Comparison of ENCODE assay signal across 29 cellular contexts in the genomic region with DNA sequence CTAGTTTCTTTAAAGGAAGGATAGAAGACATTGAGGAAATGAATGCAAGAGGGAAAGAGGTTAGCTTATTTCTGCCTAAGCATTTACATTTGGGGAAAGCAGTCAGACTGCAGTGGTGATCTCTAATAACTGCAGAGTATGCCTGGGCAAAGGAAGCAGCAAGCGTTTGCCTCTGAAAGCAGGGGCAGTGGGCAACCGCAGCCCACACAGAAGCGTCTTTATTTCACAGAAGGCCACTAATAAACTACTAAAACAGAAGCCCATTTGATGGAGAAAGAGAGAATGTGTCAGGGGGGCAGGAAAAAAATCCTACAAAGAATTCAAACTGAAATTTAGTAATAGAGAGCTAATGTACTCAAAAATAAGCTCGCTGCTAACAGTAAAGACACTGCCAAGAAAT. TPM values are rescaled to one million over a fixed set of nuclear protein-coding genes. Genes with fewer than 3 reads are reported as not detected.
"Had no signal": no experiment of that assay in that cellular context is flagged by ENCODE, and none has a peak within 500 bp of the region (broad histone marks: within the 10 kb centered on the region; RNA-seq: fewer than 3 reads in every experiment).

No MANE protein-coding gene starts in this region.

- DNase-seq: activated B cell treated with CpG ODN at 0.5 μM for 24 hours; activated CD4-positive, alpha-beta memory T cell treated with anti-CD3 and anti-CD28 coated beads for 36 hours; activated CD4-positive, alpha-beta T cell treated with anti-CD3 and anti-CD28 coated beads, Interleukin-2, amount 10 ng/mL, durations not matched to agents 7 days and 5 days; activated CD8-positive, alpha-beta memory T cell treated with anti-CD3 and anti-CD28 coated beads for 24 hours; activated effector memory CD4-positive, alpha-beta T cell treated with anti-CD3 and anti-CD28 coated beads, Interleukin-2, amount 50 U/mL, for 16 hours; activated naive CD4-positive, alpha-beta T cell treated with Interleukin-2 at 50 U/mL for 16 hours; activated naive CD8-positive, alpha-beta T cell treated with anti-CD3 and anti-CD28 coated beads, Interleukin-2, amount 50 U/mL, for 24 hours; activated T-cell treated with anti-CD3 and anti-CD28 coated beads, Interleukin-2, amount 50 U/mL, for 4 hours; amniotic stem cell; brain microvascular endothelial cell; KG1; NCI-H1092; NCI-H1417; NCI-H1930; NCI-H2171; NCI-H2227 treated with DMSO at 0.1 percent for 48 hours; NCI-H510A; NCI-H69; PC-3; SIG-M5; T-cell; T-helper 2 cell; T1000 had no signal

- H3K4me3 ChIP-seq: ascending aorta, cardiac muscle cell, SK-N-MC had no signal

- H3K27ac ChIP-seq: ascending aorta, brain microvascular endothelial cell, cardiac muscle cell, SK-N-MC had no signal

- H3K27me3 ChIP-seq: ascending aorta, brain microvascular endothelial cell, cardiac muscle cell had no signal

- H3K36me3 ChIP-seq: ascending aorta, brain microvascular endothelial cell, cardiac muscle cell had no signal

- H3K4me1 ChIP-seq: ascending aorta had no signal

- H3K9me3 ChIP-seq: ascending aorta had no signal

RNA-seq across cellular contexts. Expression of gene LRRTM4, which starts 53.1 kb away (rescaled TPM):
- total RNA-seq: activated B cell treated with CpG ODN at 0.5 μM for 24 hours; activated CD4-positive, alpha-beta memory T cell treated with anti-CD3 and anti-CD28 coated beads for 36 hours; activated CD4-positive, alpha-beta T cell treated with anti-CD3 and anti-CD28 coated beads, Interleukin-2, amount 10 ng/mL, durations not matched to agents 7 days and 5 days; activated naive CD4-positive, alpha-beta T cell treated with anti-CD3 and anti-CD28 coated beads, Interleukin-2, amount 50 U/mL, for 72 hours; activated T-cell treated with anti-CD3 and anti-CD28 coated beads, Interleukin-2, amount 50 U/mL, for 4 hours; ascending aorta; LHCN-M2; PC-3; T-cell had no signal
- polyA plus RNA-seq: IgD-negative memory B cell had no signal
